8 cellular contexts compared by ENCODE assay signal in genomic region chr17:82213251-82214011, GRCh38. TPM values are rescaled to one million over a fixed set of nuclear protein-coding genes. Genes with fewer than 3 reads are reported as not detected.
DNase-seq lines count a peak whose midpoint lies in the region; ATAC-seq, FAIRE-seq and TF ChIP-seq lines count a peak whose summit lies in the region.

No MANE protein-coding gene starts in this region.

- H3K36me3 ChIP-seq in mucosa of descending colon (ENCODE audit: low read depth) (no peaks in the 10 kb centered on the region), stomach smooth muscle (ENCODE audit: control insufficient read depth in 2 of 2, insufficient read depth in 2 of 2, low read length in 2 of 2) (no peaks in the 10 kb centered on the region)

- DNase-seq in DMS53 (lab: John Stamatoyannopoulos, UW) (peak; percentile 90), H54 (ENCODE audit: insufficient read length, low spot score) (peak; percentile 86), NCI-H2171 (lab: John Stamatoyannopoulos, UW) (peak; percentile 72), epithelial cell of esophagus (ENCODE audit: low read depth) (peak; percentile 63), mucosa of descending colon (peak in 2 of 3 donors; percentile 51 to 68)
- peak; percentile 70 to 85 for DNase-seq in activated CD8-positive, alpha-beta memory T cell treated with anti-CD3 and anti-CD28 coated beads for 4 hours (ENCODE audit: low read depth in 2 of 2)

- no peak overlapping the region for H3K27ac ChIP-seq in stomach smooth muscle (ENCODE audit: low read length)

- peaks cover 32% of the 10 kb centered on the region for H3K4me1 ChIP-seq in mucosa of descending colon (ENCODE audit: low read depth)
- H3K4me1 ChIP-seq in stomach smooth muscle (ENCODE audit: control insufficient read depth, insufficient read depth, low read length), result peaks cover 19% of the 10 kb centered on the region

- H3K9me3 ChIP-seq in mucosa of descending colon (no peaks in the 10 kb centered on the region), stomach smooth muscle (ENCODE audit: control insufficient read depth in 2 of 2, low read length in 2 of 2) (no peaks in the 10 kb centered on the region)

- H3K4me3 ChIP-seq in epithelial cell of esophagus (ENCODE audit: low read length), result peak overlapping the region; percentile 54
- peak overlapping the region; percentile 70 for H3K4me3 ChIP-seq in mucosa of descending colon
- peak overlapping the region; percentile 61 to 81 for H3K4me3 ChIP-seq in stomach smooth muscle (ENCODE audit: low read length in 2 of 2)

- no peak for FAIRE-seq in H54 (lab: Jason Lieb, UNC)

- peak; percentile 21 for ATAC-seq in mucosa of descending colon
- ATAC-seq in HG03469 (IDR thresholded peaks at IDR 0.05; ENCODE audit: unreplicated experiment), result no peak

- no peaks in the 10 kb centered on the region for H3K27me3 ChIP-seq in stomach smooth muscle (ENCODE audit: control insufficient read depth in 1 of 2, insufficient read depth in 2 of 2, low read length in 2 of 2)

- H3K9ac ChIP-seq in stomach smooth muscle (ENCODE audit: low read length in 2 of 2), result peak overlapping the region; percentile 76 to 81

- TF ChIP-seq POLR2A in H54 (IDR thresholded peaks at IDR 0.05; ENCODE audit: low read depth, low read length), result peak; percentile 24; the same call in 1 of the 2 replicates

- intact Hi-C loops in mucosa of descending colon (cut with DNase I, micrococcal nuclease), result no loop called here

- TF ChIP-seq CTCF in epithelial cell of esophagus (IDR thresholded peaks at IDR 0.05; ENCODE audit: insufficient read depth, low read depth, low read length, missing control alignments), result no peak
- no peak for TF ChIP-seq CTCF in mucosa of descending colon (IDR thresholded peaks at IDR 0.05)

RNA-seq across cellular contexts. Expression of gene CCDC57, which starts 0.8 kb away (rescaled TPM):
- total RNA-seq in mucosa of descending colon, result 10 to 100 TPM; 41.3 to 46.3 (median 45.4) TPM

RNA-seq across cellular contexts. Expression of gene SLC16A3, which starts 15.4 kb away (rescaled TPM):
- 100 to 1,000 TPM in 2 of 3 donors, 10 to 100 TPM in 1; 41.0 to 150 (median 104) TPM for total RNA-seq in mucosa of descending colon
